ENCODE assay signal across 26 cellular contexts in the genomic region with DNA sequence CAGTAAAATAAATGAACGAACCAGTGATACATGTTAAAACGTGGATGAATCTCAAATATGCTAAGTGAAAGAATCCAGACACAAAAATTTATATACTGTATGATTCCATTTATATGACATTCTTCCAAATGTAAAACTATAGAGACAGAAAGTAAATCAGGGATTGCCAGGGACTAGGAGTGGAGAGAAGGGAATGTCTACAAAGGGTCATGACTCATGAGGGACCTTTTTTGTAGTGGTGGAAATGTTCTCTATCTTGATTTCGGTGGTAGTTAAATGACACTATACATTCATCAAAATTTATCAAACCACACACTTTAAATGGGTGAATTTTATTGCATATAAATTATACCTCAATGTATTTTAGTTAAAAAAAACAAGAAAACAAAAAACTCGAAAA.
A peak's percentile ranks its signal among the peaks of the same experiment; 100 is the strongest.
DNase-seq lines count a peak whose midpoint lies in the region; ATAC-seq, FAIRE-seq and TF ChIP-seq lines count a peak whose summit lies in the region.
"Had no signal": no experiment of that assay in that cellular context is flagged by ENCODE, and none has a peak within 500 bp of the region (broad histone marks: within the 10 kb centered on the region; RNA-seq: fewer than 3 reads in every experiment).

No MANE protein-coding gene starts in this region.

- H3K4me3 Mint-ChIP-seq in activated CD4-positive, alpha-beta T cell treated with anti-CD3 and anti-CD28 coated beads, Interleukin-2, amount 10 ng/mL, durations not matched to agents 24 days and 14 days = no peak overlapping the region
- H3K4me3 Mint-ChIP-seq: B cell; CD4-positive, CD25-positive, alpha-beta regulatory T cell; CD8-positive, alpha-beta T cell had no signal

- no peak overlapping the region for H3K4me3 ChIP-seq in RWPE2 (ENCODE audit: severe bottlenecking)
- no peak overlapping the region for H3K4me3 ChIP-seq in fibroblast of mammary gland (ENCODE audit: control insufficient read depth, low read depth, low read length)
- no peak overlapping the region for H3K4me3 ChIP-seq in pancreas
- H3K4me3 ChIP-seq: BLaER1, GM23248 had no signal

- H3K27me3 ChIP-seq in RWPE2 (ENCODE audit: insufficient read depth, poor library complexity, severe bottlenecking) = no peaks in the 10 kb centered on the region
- H3K27me3 ChIP-seq in pancreas = no peaks in the 10 kb centered on the region
- H3K27me3 ChIP-seq: BLaER1 had no signal

- H3K36me3 Mint-ChIP-seq in activated CD4-positive, alpha-beta T cell treated with anti-CD3 and anti-CD28 coated beads, Interleukin-2, amount 10 ng/mL, durations not matched to agents 24 days and 14 days (ENCODE audit: low read depth) = no peaks in the 10 kb centered on the region
- H3K36me3 Mint-ChIP-seq: CD4-positive, CD25-positive, alpha-beta regulatory T cell; CD8-positive, alpha-beta T cell had no signal

- peaks cover 7% of the 10 kb centered on the region for H3K9me3 Mint-ChIP-seq in activated CD4-positive, alpha-beta T cell treated with anti-CD3 and anti-CD28 coated beads, Interleukin-2, amount 10 ng/mL, durations not matched to agents 24 days and 14 days

- DNase-seq in Daoy (ENCODE audit: low read depth) (peak; percentile 34), NCI-H226 (peak; percentile 38), RWPE2 (ENCODE audit: low spot score) (no peak), fibroblast of mammary gland (ENCODE audit: low read depth) (peak; percentile 21), pancreas (no peak), GF-D8 (lab: John Stamatoyannopoulos, UW) (no peak), DMS114 treated with DMSO at 0.1 percent for 48 hours (lab: John Stamatoyannopoulos, UW; ENCODE audit: unreplicated experiment) (no peak)
- no peak for DNase-seq in activated CD4-positive, alpha-beta T cell treated with anti-CD3 and anti-CD28 coated beads, Interleukin-2, amount 10 ng/mL, durations not matched to agents 24 days and 14 days
- DNase-seq: Caco-2; CD4-positive, CD25-positive, alpha-beta regulatory T cell; CD8-positive, alpha-beta T cell; DMS 273 treated with DMSO at 0.1 percent for 48 hours; DMS53; DND-41; GDM1; H7; HCEC 1CT had no signal

- peaks cover 25% of the 10 kb centered on the region for H3K4me1 ChIP-seq in RWPE2 (ENCODE audit: insufficient read depth, poor library complexity, severe bottlenecking)
- no peaks in the 10 kb centered on the region for H3K4me1 ChIP-seq in pancreas
- H3K4me1 ChIP-seq: BLaER1, Caco-2 had no signal

- intact Hi-C loops in activated CD4-positive, alpha-beta T cell treated with anti-CD3 and anti-CD28 coated beads, Interleukin-2, amount 10 ng/mL, durations not matched to agents 24 days and 14 days (cut with micrococcal nuclease) = no loop called here
- intact Hi-C loops in pancreas (cut with DNase I) = no loop called here

- H3K36me3 ChIP-seq in RWPE2 (ENCODE audit: low read depth) (no peaks in the 10 kb centered on the region), pancreas (no peaks in the 10 kb centered on the region)
- H3K36me3 ChIP-seq: BLaER1 had no signal

- H3K9me3 ChIP-seq in RWPE2 (ENCODE audit: severe bottlenecking) = peaks cover 11% of the 10 kb centered on the region
- H3K9me3 ChIP-seq in pancreas = no peaks in the 10 kb centered on the region

- WGBS in pancreas, 2 donors = 51 to 61% methylated on average over 4 of the region's 4 CpGs

- no peak for FAIRE-seq in pancreas (lab: Jason Lieb, UNC)
- FAIRE-seq: A204.1, D721Med, GM12891, GM18507, H1 had no signal

- no peak overlapping the region for H3K27ac Mint-ChIP-seq in activated CD4-positive, alpha-beta T cell treated with anti-CD3 and anti-CD28 coated beads, Interleukin-2, amount 10 ng/mL, durations not matched to agents 24 days and 14 days
- H3K27ac Mint-ChIP-seq: B cell; CD4-positive, CD25-positive, alpha-beta regulatory T cell; CD8-positive, alpha-beta T cell had no signal

- H3K4me1 Mint-ChIP-seq in activated CD4-positive, alpha-beta T cell treated with anti-CD3 and anti-CD28 coated beads, Interleukin-2, amount 10 ng/mL, durations not matched to agents 24 days and 14 days = no peaks in the 10 kb centered on the region
- H3K4me1 Mint-ChIP-seq: B cell; CD4-positive, CD25-positive, alpha-beta regulatory T cell had no signal

- no peak for TF ChIP-seq CTCF in RWPE2 (IDR thresholded peaks at IDR 0.05; ENCODE audit: poor library complexity, severe bottlenecking)
- no peak for TF ChIP-seq CTCF in fibroblast of mammary gland (conservative IDR thresholded peaks at IDR 0.05; ENCODE audit: control insufficient read depth, insufficient read depth, low read depth, low read length)
- TF ChIP-seq CTCF in pancreas (IDR thresholded peaks at IDR 0.05) = no peak

- no peaks in the 10 kb centered on the region for H3K27me3 Mint-ChIP-seq in activated CD4-positive, alpha-beta T cell treated with anti-CD3 and anti-CD28 coated beads, Interleukin-2, amount 10 ng/mL, durations not matched to agents 24 days and 14 days
- H3K27me3 Mint-ChIP-seq: B cell; CD4-positive, CD25-positive, alpha-beta regulatory T cell had no signal

- ATAC-seq in RWPE2 (ENCODE audit: low read depth) = no peak
- no peak for ATAC-seq in pancreas
- ATAC-seq: CD8-positive, alpha-beta T cell had no signal

- H3K27ac ChIP-seq in RWPE2 (ENCODE audit: poor library complexity, severe bottlenecking) (peak overlapping the region; percentile 55), pancreas (no peak overlapping the region)
- H3K27ac ChIP-seq: BLaER1, C4-2B, GM23248 had no signal

Comparison
In these comparisons a context has a peak if more than half of its experiments do, and no peak if none do; other contexts are left out.
1. DNase-seq: peak in Daoy (single experiment), NCI-H226 (single experiment) and fibroblast of mammary gland (single experiment); none in RWPE2 (single experiment), activated CD4-positive, alpha-beta T cell treated with anti-CD3 and anti-CD28 coated beads, Interleukin-2, amount 10 ng/mL, durations not matched to agents 24 days and 14 days (single experiment), pancreas (0 of 6), GF-D8 (single experiment) and DMS114 treated with DMSO at 0.1 percent for 48 hours (single experiment).